Comparison of ENCODE assay signal across 1 cellular context in the genomic region with DNA sequence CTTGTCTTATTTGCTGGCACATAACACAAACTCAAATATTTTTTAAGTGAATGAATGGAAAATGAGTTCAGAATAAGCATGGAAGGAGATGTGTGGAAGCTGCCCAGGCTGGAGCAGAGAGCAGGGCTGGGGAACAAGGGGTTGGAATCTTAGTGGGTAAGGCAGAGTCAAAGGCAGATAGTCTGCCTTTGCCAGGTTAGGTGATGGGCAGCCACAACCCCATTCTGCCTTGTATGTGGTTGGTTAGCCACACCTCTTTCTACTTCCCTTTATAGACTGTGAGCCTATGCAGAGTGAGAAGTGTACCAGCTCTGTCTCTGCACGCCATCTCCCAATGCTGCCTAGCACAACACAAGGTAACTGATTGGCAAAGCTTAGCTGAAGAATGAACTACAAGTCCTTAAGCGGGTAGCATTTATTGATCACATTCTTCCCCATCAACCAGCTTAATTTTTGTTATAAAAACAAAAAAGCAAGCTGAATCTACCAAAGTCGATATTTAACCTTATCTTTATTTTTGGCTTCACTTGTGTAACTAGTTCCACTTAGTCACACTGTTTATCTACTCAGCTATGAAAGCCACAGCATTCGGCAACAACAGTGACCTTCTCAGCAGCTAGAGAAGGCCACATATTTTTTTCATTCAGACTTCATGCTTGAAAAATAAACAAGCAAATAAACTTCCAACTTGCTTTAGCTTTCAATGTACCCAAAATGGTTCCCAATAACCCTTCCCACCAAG.
TF ChIP-seq lines count a peak whose summit lies in the region.

No MANE protein-coding gene starts in this region.

TF ChIP-seq in HCT116, 20 proteins besides CTCF, POLR2A, EP300 and RAD21 (continued from another document):
- TF ChIP-seq, protein P1, sequence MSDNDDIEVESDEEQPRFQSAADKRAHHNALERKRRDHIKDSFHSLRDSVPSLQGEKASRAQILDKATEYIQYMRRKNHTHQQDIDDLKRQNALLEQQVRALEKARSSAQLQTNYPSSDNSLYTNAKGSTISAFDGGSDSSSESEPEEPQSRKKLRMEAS (IDR thresholded peaks at IDR 0.05) = no peak
- TF ChIP-seq YY1 (IDR thresholded peaks at IDR 0.05; ENCODE audit: extremely low read depth, insufficient replicate concordance, low read depth, low read length) (no peak), EZH2 (IDR thresholded peaks at IDR 0.05) (no peak), CBX3 (IDR thresholded peaks at IDR 0.05; ENCODE audit: low read depth) (no peak), POLR2AphosphoS5 (IDR thresholded peaks at IDR 0.05; ENCODE audit: low read depth, low read length) (no peak), CEBPB (IDR thresholded peaks at IDR 0.05; ENCODE audit: low read depth) (no peak), FOSL1 (IDR thresholded peaks at IDR 0.05; ENCODE audit: low read depth) (no peak), ELF1 (IDR thresholded peaks at IDR 0.05; ENCODE audit: borderline replicate concordance, low read depth) (no peak), EZH2phosphoT487 (IDR thresholded peaks at IDR 0.05; ENCODE audit: borderline replicate concordance) (no peak)
- TF ChIP-seq, protein P2, sequence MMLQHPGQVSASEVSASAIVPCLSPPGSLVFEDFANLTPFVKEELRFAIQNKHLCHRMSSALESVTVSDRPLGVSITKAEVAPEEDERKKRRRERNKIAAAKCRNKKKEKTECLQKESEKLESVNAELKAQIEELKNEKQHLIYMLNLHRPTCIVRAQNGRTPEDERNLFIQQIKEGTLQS (IDR thresholded peaks at IDR 0.05) = no peak
